1 cellular context compared by ENCODE assay signal in genomic region chr1:6200188-6200809, GRCh38.
TF ChIP-seq lines count a peak whose summit lies in the region.

No MANE protein-coding gene starts in this region.

TF ChIP-seq in endothelial cell of umbilical vein, 7 proteins besides CTCF, POLR2A, EP300 and RAD21:
- no peak for TF ChIP-seq MYC (IDR thresholded peaks at IDR 0.05; ENCODE audit: low read depth, low read length)
TF ChIP-seq in endothelial cell of umbilical vein: peak in this region for 0.
